In genomic region chr13:72545030-72545719, GRCh38 we compare ENCODE assay signal across 22 cellular contexts.
"Had no signal": no experiment of that assay in that cellular context is flagged by ENCODE, and none has a peak within 500 bp of the region (broad histone marks: within the 10 kb centered on the region; RNA-seq: fewer than 3 reads in every experiment).

No MANE protein-coding gene starts in this region.

- H3K27ac ChIP-seq: left lung, lower lobe of right lung, ovary, right atrium auricular region, skin epidermis, spleen, suprapubic skin, thoracic aorta, tibial nerve, uterus had no signal

- H3K4me1 ChIP-seq: left lung, lower lobe of right lung, right atrium auricular region, spleen, suprapubic skin, tibial nerve, uterus had no signal

- H3K27me3 ChIP-seq: left lung, ovary, right atrium auricular region, spleen, suprapubic skin, tibial nerve, uterus had no signal

- DNase-seq: hippocampal formation; kidney glomerular epithelial cell; left cardiac atrium; left lung; lower lobe of right lung; mammary epithelial cell; mesenchymal stem cell; naive B cell; ovary; spleen; stimulated activated CD4-positive, alpha-beta T cell treated with anti-CD3 and anti-CD28 coated beads, Interleukin-4, amount 100 ng/mL, for 24 hours; stimulated activated naive CD4-positive, alpha-beta T cell; uterus had no signal

- FAIRE-seq: keratinocyte had no signal

- H3K36me3 ChIP-seq: left lung, lower lobe of right lung, ovary, right atrium auricular region, spleen, suprapubic skin, thoracic aorta, tibial nerve, uterus had no signal

- H3K9me3 ChIP-seq: left lung, lower lobe of right lung, ovary, right atrium auricular region, suprapubic skin, thoracic aorta, tibial nerve, uterus had no signal

- H3K4me3 ChIP-seq: left lung, lower lobe of right lung, ovary, right atrium auricular region, skin epidermis, spleen, suprapubic skin, thoracic aorta, tibial nerve, uterus had no signal

- ATAC-seq: left cardiac atrium; left lung; lower lobe of right lung; natural killer cell treated with Interleukin-12 subunit alpha and Interleukin-12 subunit beta and Interleukin-15 and Interleukin-18, amount 100 ng/mL, for 72 hours; sciatic nerve; stimulated activated effector memory CD8-positive, alpha-beta T cell treated with anti-CD3 and anti-CD28 coated beads, Interleukin-12 subunit alpha, Interleukin-12 subunit beta, amount 100 ng/mL, for 72 hours had no signal
